10 cellular contexts compared by ENCODE assay signal in genomic region chr3:109336272-109336957, GRCh38. TPM values are rescaled to one million over a fixed set of nuclear protein-coding genes. Genes with fewer than 3 reads are reported as not detected.
A peak's percentile ranks its signal among the peaks of the same experiment; 100 is the strongest.
DNase-seq lines count a peak whose midpoint lies in the region; ATAC-seq lines count a peak whose summit lies in the region.
"Had no signal": no experiment of that assay in that cellular context is flagged by ENCODE, and none has a peak within 500 bp of the region (broad histone marks: within the 10 kb centered on the region; RNA-seq: fewer than 3 reads in every experiment).

No MANE protein-coding gene starts in this region.

- no peaks in the 10 kb centered on the region for H3K36me3 ChIP-seq in effector memory CD4-positive, alpha-beta T cell (ENCODE audit: control insufficient read depth, insufficient read depth, low read length)

- H3K4me1 ChIP-seq in effector memory CD4-positive, alpha-beta T cell (ENCODE audit: control insufficient read depth, insufficient read depth, low read length, poor library complexity, severe bottlenecking): peaks cover 6% of the 10 kb centered on the region

- no peak overlapping the region for H3K4me3 ChIP-seq in effector memory CD4-positive, alpha-beta T cell (ENCODE audit: insufficient read depth, low read depth, low read length, poor library complexity, severe bottlenecking)

- H3K9me3 ChIP-seq in effector memory CD4-positive, alpha-beta T cell (ENCODE audit: control insufficient read depth, low read length): no peaks in the 10 kb centered on the region
- H3K9me3 ChIP-seq: SK-N-SH had no signal

- intact Hi-C loops in left ventricle myocardium superior (cut with micrococcal nuclease): no loop called here
- intact Hi-C loops in sciatic nerve (cut with DNase I): no loop called here

- H3K27me3 ChIP-seq in effector memory CD4-positive, alpha-beta T cell (replicated peaks; ENCODE audit: control insufficient read depth, insufficient read depth, low read length, poor library complexity, severe bottlenecking): peaks cover 3% of the 10 kb centered on the region

- peak overlapping the region; percentile 16 for H3K27ac Mint-ChIP-seq in activated T-cell treated with anti-CD3 and anti-CD28 coated beads, Interleukin-2, amount 50 U/mL, for 72 hours

- H3K27me3 Mint-ChIP-seq in activated T-cell treated with anti-CD3 and anti-CD28 coated beads, Interleukin-2, amount 50 U/mL, for 72 hours (ENCODE audit: low read depth): peaks cover 39% of the 10 kb centered on the region

- H3K4me1 Mint-ChIP-seq in activated T-cell treated with anti-CD3 and anti-CD28 coated beads, Interleukin-2, amount 50 U/mL, for 72 hours (ENCODE audit: low read depth): peaks cover 16% of the 10 kb centered on the region

- DNase-seq in GM03348 (ENCODE audit: low spot score) (peak; percentile 29), left ventricle myocardium superior (no peak), sciatic nerve (ENCODE audit: low spot score) (peak; percentile 59), D341Med (ENCODE audit: low spot score) (no peak)
- DNase-seq in activated T-cell treated with anti-CD3 and anti-CD28 coated beads, Interleukin-2, amount 50 U/mL, for 72 hours: peak; percentile 3 to 15
- no peak for DNase-seq in effector memory CD4-positive, alpha-beta T cell
- DNase-seq: SK-N-SH had no signal

- no peaks in the 10 kb centered on the region for H3K9me3 Mint-ChIP-seq in activated T-cell treated with anti-CD3 and anti-CD28 coated beads, Interleukin-2, amount 50 U/mL, for 72 hours

- peak; percentile 39 to 52 for ATAC-seq in activated T-cell treated with anti-CD3 and anti-CD28 coated beads, Interleukin-2, amount 50 U/mL, for 72 hours (replicated peaks in 1 of 2)
- peak; percentile 50 for ATAC-seq in left ventricle myocardium superior
- peak; percentile 59 for ATAC-seq in sciatic nerve
- ATAC-seq in GM19395 (IDR thresholded peaks at IDR 0.05; ENCODE audit: unreplicated experiment): no peak
- no peak for ATAC-seq in HG02885 (IDR thresholded peaks at IDR 0.05; ENCODE audit: poor library complexity, unreplicated experiment)

- peaks cover 4% of the 10 kb centered on the region in 2 donors for H3K36me3 Mint-ChIP-seq in activated T-cell treated with anti-CD3 and anti-CD28 coated beads, Interleukin-2, amount 50 U/mL, for 72 hours (ENCODE audit: insufficient read depth in 2 of 2)

- H3K4me3 Mint-ChIP-seq in activated T-cell treated with anti-CD3 and anti-CD28 coated beads, Interleukin-2, amount 50 U/mL, for 72 hours: peak overlapping the region; percentile 82 to 86

- no peak overlapping the region for H3K27ac ChIP-seq in effector memory CD4-positive, alpha-beta T cell (ENCODE audit: insufficient read depth, low read length, poor library complexity, severe bottlenecking)

RNA-seq across cellular contexts. Expression of gene DPPA4, which starts 0.9 kb away (rescaled TPM):
- total RNA-seq in activated T-cell treated with anti-CD3 and anti-CD28 coated beads, Interleukin-2, amount 50 U/mL, for 72 hours: under 1 TPM; 0.37 to 0.86 TPM
- not detected for total RNA-seq in left ventricle myocardium superior
- not detected for total RNA-seq in sciatic nerve
- total RNA-seq: subcutaneous adipose tissue had no signal

RNA-seq across cellular contexts. Expression of gene DPPA2, which starts 20.1 kb away (rescaled TPM):
- not detected for total RNA-seq in activated T-cell treated with anti-CD3 and anti-CD28 coated beads, Interleukin-2, amount 50 U/mL, for 72 hours
- not detected for total RNA-seq in left ventricle myocardium superior
- not detected for total RNA-seq in sciatic nerve
- total RNA-seq: subcutaneous adipose tissue had no signal

Comparison
In these comparisons a context has a peak if more than half of its experiments do, and no peak if none do; other contexts are left out.
1. DNase-seq: peak in GM03348 (single experiment), activated T-cell treated with anti-CD3 and anti-CD28 coated beads, Interleukin-2, amount 50 U/mL, for 72 hours (2 of 2) and sciatic nerve (single experiment); none in left ventricle myocardium superior (single experiment), D341Med (single experiment) and effector memory CD4-positive, alpha-beta T cell (0 of 3).
2. ATAC-seq: peak in activated T-cell treated with anti-CD3 and anti-CD28 coated beads, Interleukin-2, amount 50 U/mL, for 72 hours (2 of 2), left ventricle myocardium superior (single experiment) and sciatic nerve (single experiment); none in GM19395 (single experiment) and HG02885 (single experiment).